Comparison of ENCODE assay signal across 1 cellular context in the genomic region with DNA sequence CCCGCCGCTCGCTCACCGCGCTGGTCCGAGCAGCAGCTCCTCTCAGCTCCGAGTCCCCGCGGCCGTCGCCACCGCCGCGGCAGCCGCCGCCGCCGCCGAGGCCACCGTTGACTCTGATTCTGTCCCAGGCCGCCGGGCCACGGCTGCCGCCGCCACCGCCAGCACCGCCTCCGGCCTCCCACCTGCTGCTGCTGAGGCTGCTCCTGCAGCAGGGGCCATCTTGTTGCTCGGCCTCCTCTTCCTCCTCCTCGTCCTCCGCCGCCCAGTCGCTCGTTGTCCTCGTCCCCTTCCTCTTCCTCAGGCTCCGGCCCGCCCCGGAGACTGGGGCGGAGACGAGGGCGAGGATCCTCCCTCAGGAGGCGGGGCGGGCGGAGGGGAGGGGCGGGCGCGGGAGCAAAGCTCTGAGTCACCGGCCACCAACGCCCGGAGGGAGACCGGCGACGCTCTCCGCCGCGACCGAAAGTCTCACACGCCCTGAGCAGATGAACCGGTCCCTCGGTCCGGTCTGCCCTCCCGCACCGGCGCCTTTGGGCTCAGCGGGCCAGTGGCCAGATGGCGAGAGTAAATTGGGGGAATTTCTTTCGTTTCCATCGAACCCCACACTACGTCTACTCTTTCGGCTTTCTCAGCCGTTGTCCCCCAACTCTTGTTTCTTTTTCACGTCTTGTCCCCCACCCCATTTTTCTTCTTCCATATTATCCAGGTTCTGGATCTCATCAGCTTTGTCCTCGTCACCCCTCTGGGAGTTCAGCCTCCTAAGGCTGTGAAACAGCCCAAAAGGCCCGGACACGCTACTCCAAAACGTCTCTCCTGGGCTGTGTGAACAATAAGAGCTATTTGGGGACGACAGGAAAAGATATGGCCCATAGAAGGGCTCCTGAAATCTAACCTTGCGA.
TF ChIP-seq lines count a peak whose summit lies in the region.

A gene with protein sequence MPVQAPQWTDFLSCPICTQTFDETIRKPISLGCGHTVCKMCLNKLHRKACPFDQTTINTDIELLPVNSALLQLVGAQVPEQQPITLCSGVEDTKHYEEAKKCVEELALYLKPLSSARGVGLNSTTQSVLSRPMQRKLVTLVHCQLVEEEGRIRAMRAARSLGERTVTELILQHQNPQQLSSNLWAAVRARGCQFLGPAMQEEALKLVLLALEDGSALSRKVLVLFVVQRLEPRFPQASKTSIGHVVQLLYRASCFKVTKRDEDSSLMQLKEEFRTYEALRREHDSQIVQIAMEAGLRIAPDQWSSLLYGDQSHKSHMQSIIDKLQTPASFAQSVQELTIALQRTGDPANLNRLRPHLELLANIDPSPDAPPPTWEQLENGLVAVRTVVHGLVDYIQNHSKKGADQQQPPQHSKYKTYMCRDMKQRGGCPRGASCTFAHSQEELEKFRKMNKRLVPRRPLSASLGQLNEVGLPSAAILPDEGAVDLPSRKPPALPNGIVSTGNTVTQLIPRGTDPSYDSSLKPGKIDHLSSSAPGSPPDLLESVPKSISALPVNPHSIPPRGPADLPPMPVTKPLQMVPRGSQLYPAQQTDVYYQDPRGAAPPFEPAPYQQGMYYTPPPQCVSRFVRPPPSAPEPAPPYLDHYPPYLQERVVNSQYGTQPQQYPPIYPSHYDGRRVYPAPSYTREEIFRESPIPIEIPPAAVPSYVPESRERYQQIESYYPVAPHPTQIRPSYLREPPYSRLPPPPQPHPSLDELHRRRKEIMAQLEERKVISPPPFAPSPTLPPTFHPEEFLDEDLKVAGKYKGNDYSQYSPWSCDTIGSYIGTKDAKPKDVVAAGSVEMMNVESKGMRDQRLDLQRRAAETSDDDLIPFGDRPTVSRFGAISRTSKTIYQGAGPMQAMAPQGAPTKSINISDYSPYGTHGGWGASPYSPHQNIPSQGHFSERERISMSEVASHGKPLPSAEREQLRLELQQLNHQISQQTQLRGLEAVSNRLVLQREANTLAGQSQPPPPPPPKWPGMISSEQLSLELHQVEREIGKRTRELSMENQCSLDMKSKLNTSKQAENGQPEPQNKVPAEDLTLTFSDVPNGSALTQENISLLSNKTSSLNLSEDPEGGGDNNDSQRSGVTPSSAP (minus strand): TSS at position 278 of the 896 bp plus-strand sequence. CDS start 29,372 bp downstream, outside the sequence.

TF ChIP-seq in K562, 482 proteins besides CTCF, POLR2A, EP300 and RAD21 (continued from another document and continues in another):
- TF ChIP-seq, protein P1, sequence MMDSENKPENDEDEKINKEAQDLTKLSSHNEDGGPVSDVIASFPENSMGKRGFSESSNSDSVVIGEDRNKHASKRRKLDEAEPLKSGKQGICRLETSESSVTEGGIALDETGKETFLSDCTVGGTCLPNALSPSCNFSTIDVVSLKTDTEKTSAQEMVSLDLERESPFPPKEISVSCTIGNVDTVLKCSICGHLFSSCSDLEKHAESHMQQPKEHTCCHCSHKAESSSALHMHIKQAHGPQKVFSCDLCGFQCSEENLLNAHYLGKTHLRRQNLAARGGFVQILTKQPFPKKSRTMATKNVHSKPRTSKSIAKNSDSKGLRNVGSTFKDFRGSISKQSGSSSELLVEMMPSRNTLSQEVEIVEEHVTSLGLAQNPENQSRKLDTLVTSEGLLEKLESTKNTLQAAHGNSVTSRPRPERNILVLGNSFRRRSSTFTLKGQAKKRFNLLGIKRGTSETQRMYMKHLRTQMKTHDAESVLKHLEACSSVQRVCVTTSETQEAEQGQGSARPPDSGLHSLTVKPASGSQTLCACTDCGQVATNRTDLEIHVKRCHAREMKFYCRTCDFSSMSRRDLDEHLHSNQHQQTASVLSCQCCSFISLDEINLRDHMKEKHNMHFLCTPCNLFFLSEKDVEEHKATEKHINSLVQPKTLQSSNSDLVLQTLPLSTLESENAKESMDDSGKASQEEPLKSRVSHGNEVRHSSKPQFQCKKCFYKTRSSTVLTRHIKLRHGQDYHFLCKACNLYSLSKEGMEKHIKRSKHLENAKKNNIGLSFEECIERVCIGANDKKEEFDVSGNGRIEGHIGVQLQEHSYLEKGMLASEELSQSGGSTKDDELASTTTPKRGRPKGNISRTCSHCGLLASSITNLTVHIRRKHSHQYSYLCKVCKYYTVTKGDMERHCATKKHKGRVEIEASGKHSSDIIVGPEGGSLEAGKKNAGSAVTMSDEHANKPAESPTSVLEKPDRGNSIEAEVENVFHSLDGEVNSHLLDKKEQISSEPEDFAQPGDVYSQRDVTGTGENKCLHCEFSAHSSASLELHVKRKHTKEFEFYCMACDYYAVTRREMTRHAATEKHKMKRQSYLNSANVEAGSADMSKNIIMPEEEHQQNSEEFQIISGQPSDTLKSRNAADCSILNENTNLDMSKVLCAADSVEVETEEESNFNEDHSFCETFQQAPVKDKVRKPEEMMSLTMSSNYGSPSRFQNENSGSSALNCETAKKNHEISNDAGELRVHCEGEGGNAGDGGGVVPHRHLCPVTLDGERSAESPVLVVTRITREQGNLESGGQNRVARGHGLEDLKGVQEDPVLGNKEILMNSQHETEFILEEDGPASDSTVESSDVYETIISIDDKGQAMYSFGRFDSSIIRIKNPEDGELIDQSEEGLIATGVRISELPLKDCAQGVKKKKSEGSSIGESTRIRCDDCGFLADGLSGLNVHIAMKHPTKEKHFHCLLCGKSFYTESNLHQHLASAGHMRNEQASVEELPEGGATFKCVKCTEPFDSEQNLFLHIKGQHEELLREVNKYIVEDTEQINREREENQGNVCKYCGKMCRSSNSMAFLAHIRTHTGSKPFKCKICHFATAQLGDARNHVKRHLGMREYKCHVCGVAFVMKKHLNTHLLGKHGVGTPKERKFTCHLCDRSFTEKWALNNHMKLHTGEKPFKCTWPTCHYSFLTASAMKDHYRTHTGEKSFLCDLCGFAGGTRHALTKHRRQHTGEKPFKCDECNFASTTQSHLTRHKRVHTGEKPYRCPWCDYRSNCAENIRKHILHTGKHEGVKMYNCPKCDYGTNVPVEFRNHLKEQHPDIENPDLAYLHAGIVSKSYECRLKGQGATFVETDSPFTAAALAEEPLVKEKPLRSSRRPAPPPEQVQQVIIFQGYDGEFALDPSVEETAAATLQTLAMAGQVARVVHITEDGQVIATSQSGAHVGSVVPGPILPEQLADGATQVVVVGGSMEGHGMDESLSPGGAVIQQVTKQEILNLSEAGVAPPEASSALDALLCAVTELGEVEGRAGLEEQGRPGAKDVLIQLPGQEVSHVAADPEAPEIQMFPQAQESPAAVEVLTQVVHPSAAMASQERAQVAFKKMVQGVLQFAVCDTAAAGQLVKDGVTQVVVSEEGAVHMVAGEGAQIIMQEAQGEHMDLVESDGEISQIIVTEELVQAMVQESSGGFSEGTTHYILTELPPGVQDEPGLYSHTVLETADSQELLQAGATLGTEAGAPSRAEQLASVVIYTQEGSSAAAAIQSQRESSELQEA (IDR thresholded peaks at IDR 0.05; ENCODE audit: low read depth), result no peak
- TF ChIP-seq MCM7 (IDR thresholded peaks at IDR 0.05) (no peak), ZNF165 (CRISPR knock-in tag; IDR thresholded peaks at IDR 0.05; ENCODE audit: borderline replicate concordance) (no peak), SNIP1 (IDR thresholded peaks at IDR 0.05; ENCODE audit: low read depth) (no peak), TEAD1 (CRISPR knock-in tag; IDR thresholded peaks at IDR 0.05) (peak in 1 of 2 experiments; percentile 62; a peak in 1 of 4 replicates), SMAD1 (IDR thresholded peaks at IDR 0.05; ENCODE audit: low read depth, low read length, partially characterized antibody) (peak; percentile 87), FOXJ3 (CRISPR knock-in tag; IDR thresholded peaks at IDR 0.05) (no peak), KDM5B (IDR thresholded peaks at IDR 0.05; ENCODE audit: insufficient replicate concordance, low read depth, low read length) (peak; percentile 98), HMG20A (CRISPR knock-in tag; conservative IDR thresholded peaks at IDR 0.05) (no peak), EHMT2 (IDR thresholded peaks at IDR 0.05) (no peak), TSC22D4 (tag; IDR thresholded peaks at IDR 0.05) (no peak), ZNF57 (CRISPR knock-in tag; IDR thresholded peaks at IDR 0.05) (no peak), ZNF707 (CRISPR knock-in tag; conservative IDR thresholded peaks at IDR 0.05) (no peak), HDAC2 (IDR thresholded peaks at IDR 0.05) (no peak; the same call in 1 of the 2 replicates), RFX1 (IDR thresholded peaks at IDR 0.05) (no peak), SP2 (IDR thresholded peaks at IDR 0.05; ENCODE audit: extremely low read depth, low read depth, low read length, poor library complexity, severe bottlenecking) (no peak), RBM14 (IDR thresholded peaks at IDR 0.05; ENCODE audit: borderline replicate concordance, insufficient read depth, low read depth, low read length) (no peak), PHF20 (IDR thresholded peaks at IDR 0.05; ENCODE audit: partially characterized antibody) (peak; percentile 55), HMGN3 (IDR thresholded peaks at IDR 0.05; ENCODE audit: borderline replicate concordance, extremely low read depth, insufficient read length, low read depth, low read length) (peak; percentile 90), CC2D1A (IDR thresholded peaks at IDR 0.05) (peak; percentile 24; the same call in 1 of the 2 replicates), NR2F6 (CRISPR knock-in tag; IDR thresholded peaks at IDR 0.05) (no peak), ZNF431 (CRISPR knock-in tag; IDR thresholded peaks at IDR 0.05) (no peak), GTF2F1 (IDR thresholded peaks at IDR 0.05; ENCODE audit: low read depth, low read length) (no peak)
- TF ChIP-seq, protein P2, sequence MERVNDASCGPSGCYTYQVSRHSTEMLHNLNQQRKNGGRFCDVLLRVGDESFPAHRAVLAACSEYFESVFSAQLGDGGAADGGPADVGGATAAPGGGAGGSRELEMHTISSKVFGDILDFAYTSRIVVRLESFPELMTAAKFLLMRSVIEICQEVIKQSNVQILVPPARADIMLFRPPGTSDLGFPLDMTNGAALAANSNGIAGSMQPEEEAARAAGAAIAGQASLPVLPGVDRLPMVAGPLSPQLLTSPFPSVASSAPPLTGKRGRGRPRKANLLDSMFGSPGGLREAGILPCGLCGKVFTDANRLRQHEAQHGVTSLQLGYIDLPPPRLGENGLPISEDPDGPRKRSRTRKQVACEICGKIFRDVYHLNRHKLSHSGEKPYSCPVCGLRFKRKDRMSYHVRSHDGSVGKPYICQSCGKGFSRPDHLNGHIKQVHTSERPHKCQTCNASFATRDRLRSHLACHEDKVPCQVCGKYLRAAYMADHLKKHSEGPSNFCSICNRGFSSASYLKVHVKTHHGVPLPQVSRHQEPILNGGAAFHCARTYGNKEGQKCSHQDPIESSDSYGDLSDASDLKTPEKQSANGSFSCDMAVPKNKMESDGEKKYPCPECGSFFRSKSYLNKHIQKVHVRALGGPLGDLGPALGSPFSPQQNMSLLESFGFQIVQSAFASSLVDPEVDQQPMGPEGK (CRISPR knock-in tag; IDR thresholded peaks at IDR 0.05; ENCODE audit: borderline replicate concordance), result no peak
- TF ChIP-seq, protein P3, sequence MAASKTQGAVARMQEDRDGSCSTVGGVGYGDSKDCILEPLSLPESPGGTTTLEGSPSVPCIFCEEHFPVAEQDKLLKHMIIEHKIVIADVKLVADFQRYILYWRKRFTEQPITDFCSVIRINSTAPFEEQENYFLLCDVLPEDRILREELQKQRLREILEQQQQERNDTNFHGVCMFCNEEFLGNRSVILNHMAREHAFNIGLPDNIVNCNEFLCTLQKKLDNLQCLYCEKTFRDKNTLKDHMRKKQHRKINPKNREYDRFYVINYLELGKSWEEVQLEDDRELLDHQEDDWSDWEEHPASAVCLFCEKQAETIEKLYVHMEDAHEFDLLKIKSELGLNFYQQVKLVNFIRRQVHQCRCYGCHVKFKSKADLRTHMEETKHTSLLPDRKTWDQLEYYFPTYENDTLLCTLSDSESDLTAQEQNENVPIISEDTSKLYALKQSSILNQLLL (CRISPR knock-in tag; IDR thresholded peaks at IDR 0.05; ENCODE audit: borderline replicate concordance), result no peak
- TF ChIP-seq, protein P4, sequence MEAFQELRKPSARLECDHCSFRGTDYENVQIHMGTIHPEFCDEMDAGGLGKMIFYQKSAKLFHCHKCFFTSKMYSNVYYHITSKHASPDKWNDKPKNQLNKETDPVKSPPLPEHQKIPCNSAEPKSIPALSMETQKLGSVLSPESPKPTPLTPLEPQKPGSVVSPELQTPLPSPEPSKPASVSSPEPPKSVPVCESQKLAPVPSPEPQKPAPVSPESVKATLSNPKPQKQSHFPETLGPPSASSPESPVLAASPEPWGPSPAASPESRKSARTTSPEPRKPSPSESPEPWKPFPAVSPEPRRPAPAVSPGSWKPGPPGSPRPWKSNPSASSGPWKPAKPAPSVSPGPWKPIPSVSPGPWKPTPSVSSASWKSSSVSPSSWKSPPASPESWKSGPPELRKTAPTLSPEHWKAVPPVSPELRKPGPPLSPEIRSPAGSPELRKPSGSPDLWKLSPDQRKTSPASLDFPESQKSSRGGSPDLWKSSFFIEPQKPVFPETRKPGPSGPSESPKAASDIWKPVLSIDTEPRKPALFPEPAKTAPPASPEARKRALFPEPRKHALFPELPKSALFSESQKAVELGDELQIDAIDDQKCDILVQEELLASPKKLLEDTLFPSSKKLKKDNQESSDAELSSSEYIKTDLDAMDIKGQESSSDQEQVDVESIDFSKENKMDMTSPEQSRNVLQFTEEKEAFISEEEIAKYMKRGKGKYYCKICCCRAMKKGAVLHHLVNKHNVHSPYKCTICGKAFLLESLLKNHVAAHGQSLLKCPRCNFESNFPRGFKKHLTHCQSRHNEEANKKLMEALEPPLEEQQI (IDR thresholded peaks at IDR 0.05), result no peak
- TF ChIP-seq, protein P5, sequence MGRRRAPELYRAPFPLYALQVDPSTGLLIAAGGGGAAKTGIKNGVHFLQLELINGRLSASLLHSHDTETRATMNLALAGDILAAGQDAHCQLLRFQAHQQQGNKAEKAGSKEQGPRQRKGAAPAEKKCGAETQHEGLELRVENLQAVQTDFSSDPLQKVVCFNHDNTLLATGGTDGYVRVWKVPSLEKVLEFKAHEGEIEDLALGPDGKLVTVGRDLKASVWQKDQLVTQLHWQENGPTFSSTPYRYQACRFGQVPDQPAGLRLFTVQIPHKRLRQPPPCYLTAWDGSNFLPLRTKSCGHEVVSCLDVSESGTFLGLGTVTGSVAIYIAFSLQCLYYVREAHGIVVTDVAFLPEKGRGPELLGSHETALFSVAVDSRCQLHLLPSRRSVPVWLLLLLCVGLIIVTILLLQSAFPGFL (CRISPR knock-in tag; IDR thresholded peaks at IDR 0.05), result peak; percentile 93; the same call in 1 of the 2 replicates
- TF ChIP-seq, protein P6, sequence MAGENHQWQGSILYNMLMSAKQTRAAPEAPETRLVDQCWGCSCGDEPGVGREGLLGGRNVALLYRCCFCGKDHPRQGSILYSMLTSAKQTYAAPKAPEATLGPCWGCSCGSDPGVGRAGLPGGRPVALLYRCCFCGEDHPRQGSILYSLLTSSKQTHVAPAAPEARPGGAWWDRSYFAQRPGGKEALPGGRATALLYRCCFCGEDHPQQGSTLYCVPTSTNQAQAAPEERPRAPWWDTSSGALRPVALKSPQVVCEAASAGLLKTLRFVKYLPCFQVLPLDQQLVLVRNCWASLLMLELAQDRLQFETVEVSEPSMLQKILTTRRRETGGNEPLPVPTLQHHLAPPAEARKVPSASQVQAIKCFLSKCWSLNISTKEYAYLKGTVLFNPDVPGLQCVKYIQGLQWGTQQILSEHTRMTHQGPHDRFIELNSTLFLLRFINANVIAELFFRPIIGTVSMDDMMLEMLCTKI (IDR thresholded peaks at IDR 0.05; ENCODE audit: partially characterized antibody), result no peak
- TF ChIP-seq, protein P7, sequence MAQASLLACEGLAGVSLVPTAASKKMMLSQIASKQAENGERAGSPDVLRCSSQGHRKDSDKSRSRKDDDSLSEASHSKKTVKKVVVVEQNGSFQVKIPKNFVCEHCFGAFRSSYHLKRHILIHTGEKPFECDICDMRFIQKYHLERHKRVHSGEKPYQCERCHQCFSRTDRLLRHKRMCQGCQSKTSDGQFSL (CRISPR knock-in tag; IDR thresholded peaks at IDR 0.05), result peak; percentile 85; the same call in 1 of the 2 replicates
- TF ChIP-seq, protein P7 (tag; IDR thresholded peaks at IDR 0.05), result no peak
